ENCODE assay signal across 1 cellular context in genomic region chr9:100352727-100353505, GRCh38.
A peak's percentile ranks its signal among the peaks of the same experiment; 100 is the strongest.
TF ChIP-seq lines count a peak whose summit lies in the region.

Gene TEX10, minus strand, starts transcription at chr9:100352942. Its CDS starts 3,579 bp downstream, at chr9:100349363.

TF ChIP-seq in K562, 482 proteins besides CTCF, POLR2A, EP300 and RAD21 (continued from another document and continues in another):
- TF ChIP-seq CEBPZ (IDR thresholded peaks at IDR 0.05; ENCODE audit: borderline replicate concordance, low read depth, low read length) (no peak), FOXA1 (IDR thresholded peaks at IDR 0.05; ENCODE audit: borderline replicate concordance) (no peak), SIX5 (IDR thresholded peaks at IDR 0.05; ENCODE audit: borderline replicate concordance in 1 of 2, insufficient read depth in 1 of 2, low read depth in 1 of 2, low read length in 2 of 2) (no peak), XRCC5 (IDR thresholded peaks at IDR 0.05; ENCODE audit: low read depth, low read length) (0 out of 2 replicates have a peak, but pooled peaks have one; percentile 64), CXXC5 (CRISPR knock-in tag; IDR thresholded peaks at IDR 0.05) (peak; percentile 98), ETS2 (tag; IDR thresholded peaks at IDR 0.05; ENCODE audit: borderline replicate concordance, poor library complexity, severe bottlenecking) (no peak), ZNF354B (CRISPR knock-in tag; IDR thresholded peaks at IDR 0.05) (no peak), PATZ1 (CRISPR knock-in tag; IDR thresholded peaks at IDR 0.05; ENCODE audit: borderline replicate concordance) (no peak), ZNF696 (CRISPR knock-in tag; conservative IDR thresholded peaks at IDR 0.05) (no peak), MITF (IDR thresholded peaks at IDR 0.05) (peak; percentile 86), ZBED1 (IDR thresholded peaks at IDR 0.05) (no peak), HOMEZ (CRISPR knock-in tag; IDR thresholded peaks at IDR 0.05) (no peak), SNRNP70 (optimal IDR thresholded peaks at IDR 0.05; ENCODE audit: low read depth, low read length) (no peak), BCL6 (CRISPR knock-in tag; IDR thresholded peaks at IDR 0.05) (no peak), GATAD2B (IDR thresholded peaks at IDR 0.05; ENCODE audit: borderline replicate concordance) (peak; percentile 35; the same call in 1 of the 2 replicates), POLR2G (IDR thresholded peaks at IDR 0.05; ENCODE audit: low read depth, low read length) (peak; percentile 98), LARP7 (IDR thresholded peaks at IDR 0.05) (no peak), PTBP1 (IDR thresholded peaks at IDR 0.05; ENCODE audit: low read depth, low read length) (0 out of 2 replicates have a peak, but pooled peaks have one; percentile 31), ZBTB1 (CRISPR knock-in tag; IDR thresholded peaks at IDR 0.05; ENCODE audit: borderline replicate concordance, low read depth) (no peak), EWSR1 (IDR thresholded peaks at IDR 0.05; ENCODE audit: borderline replicate concordance, low read depth, partially characterized antibody) (no peak), CBX5 (IDR thresholded peaks at IDR 0.05; ENCODE audit: borderline replicate concordance, low read depth) (no peak), MCM2 (IDR thresholded peaks at IDR 0.05; ENCODE audit: low read depth) (no peak), ZNF3 (CRISPR knock-in tag; IDR thresholded peaks at IDR 0.05) (no peak), FOXJ2 (tag; IDR thresholded peaks at IDR 0.05) (no peak), HDAC3 (IDR thresholded peaks at IDR 0.05; ENCODE audit: borderline replicate concordance, partially characterized antibody) (no peak), NR3C1 (CRISPR knock-in tag; IDR thresholded peaks at IDR 0.05) (0 out of 2 replicates have a peak, but pooled peaks have one; percentile 35), POU5F1 (IDR thresholded peaks at IDR 0.05; ENCODE audit: borderline replicate concordance, low read depth, low read length, partially characterized antibody) (no peak), SMAD4 (CRISPR knock-in tag; conservative IDR thresholded peaks at IDR 0.05) (peak; percentile 42; the same call in 1 of the 2 replicates), RCOR1 (IDR thresholded peaks at IDR 0.05; ENCODE audit: borderline replicate concordance in 1 of 2, low read depth in 2 of 2, low read length in 2 of 2) (0 out of 4 replicates have a peak, but pooled peaks of 1 of the 2 experiments have one; percentile 46), TAF1 (IDR thresholded peaks at IDR 0.05; ENCODE audit: control insufficient read depth, extremely low read depth, insufficient read depth, low read length, severe bottlenecking) (peak; percentile 87), ZHX1 (conservative IDR thresholded peaks at IDR 0.05; ENCODE audit: low read length) (no peak), TCF7 (IDR thresholded peaks at IDR 0.05; ENCODE audit: borderline replicate concordance) (no peak), FUS (optimal IDR thresholded peaks at IDR 0.05; ENCODE audit: low read depth, low read length) (no peak), KHSRP (IDR thresholded peaks at IDR 0.05) (no peak), STAG1 (CRISPR knock-in tag; IDR thresholded peaks at IDR 0.05; ENCODE audit: borderline replicate concordance) (no peak), SETDB1 (IDR thresholded peaks at IDR 0.05; ENCODE audit: low read length) (no peak), PTRF (tag; IDR thresholded peaks at IDR 0.05) (no peak), FOXK2 (conservative IDR thresholded peaks at IDR 0.05 in 1 of 2, IDR thresholded peaks at IDR 0.05 in 1 of 2; ENCODE audit: low read depth in 2 of 2) (peak; percentile 88 to 91), ZNF133 (CRISPR knock-in tag; IDR thresholded peaks at IDR 0.05) (no peak), TOE1 (IDR thresholded peaks at IDR 0.05; ENCODE audit: borderline replicate concordance) (peak; percentile 97), TOE1 (CRISPR knock-in tag; IDR thresholded peaks at IDR 0.05; ENCODE audit: borderline replicate concordance, low read depth) (no peak), KLF16 (IDR thresholded peaks at IDR 0.05) (no peak), U2AF1 (optimal IDR thresholded peaks at IDR 0.05; ENCODE audit: low read depth, low read length) (peak; percentile 71), E2F6 (IDR thresholded peaks at IDR 0.05; ENCODE audit: borderline replicate concordance in 1 of 2, extremely low read depth in 1 of 2, insufficient read depth in 1 of 2, insufficient read length in 1 of 2, low read depth in 1 of 2, low read length in 1 of 2, poor library complexity in 1 of 2, severe bottlenecking in 1 of 2) (peak; percentile 95 to 99), ZNF511 (CRISPR knock-in tag; IDR thresholded peaks at IDR 0.05) (no peak; the same call in 1 of the 2 replicates), MBD1 (CRISPR knock-in tag; IDR thresholded peaks at IDR 0.05) (no peak), HNRNPUL1 (IDR thresholded peaks at IDR 0.05; ENCODE audit: low read length) (no peak), GABPB1 (CRISPR knock-in tag; IDR thresholded peaks at IDR 0.05) (peak; percentile 93), RUNX1 (IDR thresholded peaks at IDR 0.05; ENCODE audit: low read depth) (no peak), ZNF398 (CRISPR knock-in tag; IDR thresholded peaks at IDR 0.05) (no peak), ZNF134 (CRISPR knock-in tag; conservative IDR thresholded peaks at IDR 0.05) (no peak), CCAR2 (IDR thresholded peaks at IDR 0.05; ENCODE audit: low read depth, low read length) (no peak), HDAC2 (IDR thresholded peaks at IDR 0.05) (peak; percentile 54; the same call in 1 of the 2 replicates), NFE2 (IDR thresholded peaks at IDR 0.05; ENCODE audit: low read depth) (no peak), MAFG (tag; conservative IDR thresholded peaks at IDR 0.05) (no peak), STAT5A (IDR thresholded peaks at IDR 0.05; ENCODE audit: borderline replicate concordance, low read length) (no peak; the same call in 1 of the 2 replicates)
